19 cellular contexts compared by ENCODE assay signal in the genomic region with DNA sequence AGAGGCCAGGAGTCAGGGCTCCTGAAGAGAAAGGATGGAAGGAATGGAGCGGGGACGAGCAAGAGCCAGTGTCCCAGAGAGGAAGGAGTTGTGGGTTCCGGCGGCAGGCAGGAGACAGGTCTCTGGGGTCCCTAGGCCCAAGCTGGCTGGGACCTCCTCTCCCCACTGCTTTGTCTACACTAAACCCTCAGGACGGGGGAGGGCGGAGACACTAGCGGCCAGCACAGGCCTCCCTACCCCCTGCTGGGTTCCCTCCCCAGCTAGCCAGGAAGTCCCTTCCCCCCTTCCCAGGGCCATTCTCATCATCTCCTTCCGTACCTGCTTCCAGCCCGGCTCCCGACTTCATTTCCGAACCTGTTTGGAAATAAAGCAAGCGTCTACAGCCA.
"Had no signal": no experiment of that assay in that cellular context is flagged by ENCODE, and none has a peak within 500 bp of the region (broad histone marks: within the 10 kb centered on the region; RNA-seq: fewer than 3 reads in every experiment).

No MANE protein-coding gene starts in this region.

- H3K4me3 Mint-ChIP-seq: activated CD4-positive, alpha-beta T cell treated with anti-CD3 and anti-CD28 coated beads for 36 hours; activated CD8-positive, alpha-beta T cell treated with anti-CD3 and anti-CD28 coated beads for 36 hours; activated naive CD8-positive, alpha-beta T cell treated with anti-CD3 and anti-CD28 coated beads for 36 hours; brain; neural crest cell; stimulated activated effector memory CD8-positive, alpha-beta T cell treated with anti-CD3 and anti-CD28 coated beads, Interleukin-12 subunit alpha, Interleukin-12 subunit beta, amount 100 ng/mL, for 72 hours had no signal

- H3K27ac ChIP-seq: coronary artery, pancreas, thyroid gland had no signal

- ATAC-seq: activated CD4-positive, alpha-beta T cell treated with anti-CD3 and anti-CD28 coated beads for 36 hours; activated CD8-positive, alpha-beta T cell treated with anti-CD3 and anti-CD28 coated beads for 36 hours; left colon; pancreas; stimulated activated effector memory CD8-positive, alpha-beta T cell treated with anti-CD3 and anti-CD28 coated beads, Interleukin-12 subunit alpha, Interleukin-12 subunit beta, amount 100 ng/mL, for 72 hours had no signal

- H3K4me3 ChIP-seq: coronary artery, lung, pancreas, thyroid gland had no signal

- H3K9me3 Mint-ChIP-seq: activated CD8-positive, alpha-beta T cell treated with anti-CD3 and anti-CD28 coated beads for 36 hours; activated naive CD8-positive, alpha-beta T cell treated with anti-CD3 and anti-CD28 coated beads for 36 hours; brain; neural crest cell; stimulated activated effector memory CD8-positive, alpha-beta T cell treated with anti-CD3 and anti-CD28 coated beads, Interleukin-12 subunit alpha, Interleukin-12 subunit beta, amount 100 ng/mL, for 72 hours had no signal

- H3K27me3 ChIP-seq: pancreas, thyroid gland had no signal

- H3K27me3 Mint-ChIP-seq: activated CD4-positive, alpha-beta T cell treated with anti-CD3 and anti-CD28 coated beads for 36 hours; activated CD8-positive, alpha-beta T cell treated with anti-CD3 and anti-CD28 coated beads for 36 hours; brain had no signal

- H3K4me1 Mint-ChIP-seq: activated CD4-positive, alpha-beta T cell treated with anti-CD3 and anti-CD28 coated beads for 36 hours; activated naive CD8-positive, alpha-beta T cell treated with anti-CD3 and anti-CD28 coated beads for 36 hours; brain; stimulated activated effector memory CD8-positive, alpha-beta T cell treated with anti-CD3 and anti-CD28 coated beads, Interleukin-12 subunit alpha, Interleukin-12 subunit beta, amount 100 ng/mL, for 72 hours had no signal

- H3K4me1 ChIP-seq: pancreas had no signal

- H3K9me3 ChIP-seq: pancreas, thyroid gland had no signal

- H3K36me3 Mint-ChIP-seq: activated naive CD8-positive, alpha-beta T cell treated with anti-CD3 and anti-CD28 coated beads for 36 hours; stimulated activated effector memory CD8-positive, alpha-beta T cell treated with anti-CD3 and anti-CD28 coated beads, Interleukin-12 subunit alpha, Interleukin-12 subunit beta, amount 100 ng/mL, for 72 hours had no signal

- H3K27ac Mint-ChIP-seq: activated CD4-positive, alpha-beta T cell treated with anti-CD3 and anti-CD28 coated beads for 36 hours; activated CD8-positive, alpha-beta T cell treated with anti-CD3 and anti-CD28 coated beads for 36 hours; activated naive CD8-positive, alpha-beta T cell treated with anti-CD3 and anti-CD28 coated beads for 36 hours; stimulated activated effector memory CD8-positive, alpha-beta T cell treated with anti-CD3 and anti-CD28 coated beads, Interleukin-12 subunit alpha, Interleukin-12 subunit beta, amount 100 ng/mL, for 72 hours had no signal

- H3K36me3 ChIP-seq: pancreas, thyroid gland had no signal

- DNase-seq: activated CD4-positive, alpha-beta T cell treated with anti-CD3 and anti-CD28 coated beads for 36 hours; activated CD8-positive, alpha-beta memory T cell treated with anti-CD3 and anti-CD28 coated beads, Interleukin-2, amount 50 U/mL, for 4 hours; activated CD8-positive, alpha-beta T cell treated with anti-CD3 and anti-CD28 coated beads for 36 hours; activated gamma-delta T cell; activated naive CD8-positive, alpha-beta T cell treated with anti-CD3 and anti-CD28 coated beads for 36 hours; activated T-cell treated with anti-CD3 and anti-CD28 coated beads, Interleukin-2, amount 50 U/mL, for 48 hours; central memory CD4-positive, alpha-beta T cell; effector memory CD4-positive, alpha-beta T cell; foreskin melanocyte; head of caudate nucleus; left colon; T-helper 9 cell; thyroid gland had no signal
